16 cellular contexts compared by ENCODE assay signal in the genomic region with DNA sequence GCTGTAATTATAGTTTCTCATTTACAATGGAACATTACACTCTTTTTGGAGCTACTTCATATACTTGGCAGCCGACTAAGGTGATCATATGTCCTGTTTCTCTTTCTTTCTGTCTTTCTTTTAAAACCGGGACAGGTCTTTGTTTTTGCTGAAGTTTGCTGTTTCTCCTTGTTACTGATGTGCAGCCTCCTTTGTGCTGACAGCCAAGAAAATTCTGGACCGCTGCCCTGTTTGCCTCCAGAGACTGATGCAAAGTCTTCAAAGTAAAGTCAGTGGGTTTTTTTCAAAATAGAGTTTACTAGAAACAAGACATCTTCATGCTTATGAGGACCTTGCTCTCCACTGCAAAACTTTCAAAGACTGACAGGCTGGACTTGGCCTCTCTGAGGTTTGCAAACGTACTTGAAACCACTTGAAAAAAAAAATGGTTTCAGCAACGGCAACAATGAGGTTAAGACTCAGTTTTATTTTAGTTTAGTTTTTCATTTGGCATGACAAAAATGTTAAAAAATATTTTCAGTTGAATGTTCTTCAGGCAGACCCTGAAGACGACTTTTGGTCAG.
DNase-seq lines count a peak whose midpoint lies in the region; ATAC-seq, FAIRE-seq and TF ChIP-seq lines count a peak whose summit lies in the region.
"Had no signal": no experiment of that assay in that cellular context is flagged by ENCODE, and none has a peak within 500 bp of the region (broad histone marks: within the 10 kb centered on the region; RNA-seq: fewer than 3 reads in every experiment).

No MANE protein-coding gene starts in this region.

- DNase-seq in DMS53 (lab: John Stamatoyannopoulos, UW) (peak; percentile 59), DMS53 treated with DMSO at 0.1 percent for 48 hours (lab: John Stamatoyannopoulos, UW; ENCODE audit: unreplicated experiment) (no peak), GM12878 (ENCODE audit: low read depth, low spot score) (no peak), inferior parietal cortex (ENCODE audit: extremely low spot score) (peak; percentile 52), substantia nigra (lab: John Stamatoyannopoulos, UW) (peak in 31 of 49 donors; percentile 2 to 64 (median 27)), vagina (ENCODE audit: extremely low spot score in 2 of 2) (no peak), NK-92 (lab: John Stamatoyannopoulos, UW; ENCODE audit: unreplicated experiment) (no peak)
- DNase-seq: CD4-positive, CD25-positive, alpha-beta regulatory T cell; NCI-H1930; stimulated activated CD4-positive, alpha-beta T cell treated with anti-CD3 and anti-CD28 coated beads, Interleukin-2, amount 100 ng/mL, for 24 hours; stimulated activated CD8-positive, alpha-beta memory T cell treated with anti-CD3 and anti-CD28 coated beads, Interleukin-4, amount 100 ng/mL, for 48 hours; tibial artery had no signal

- no peaks in the 10 kb centered on the region for H3K79me2 ChIP-seq in GM12878 (ENCODE audit: control insufficient read depth, insufficient read depth, low read length)

- no peaks in the 10 kb centered on the region for H4K20me1 ChIP-seq in GM12878 (ENCODE audit: control insufficient read depth, insufficient read depth)

- no peak overlapping the region for H2AFZ ChIP-seq in GM12878 (ENCODE audit: control insufficient read depth, low read depth, low read length)

- 22% methylated on average over 6 of the region's 6 CpGs for WGBS in GM12878 (ENCODE audit: insufficient coverage, insufficient replicate concordance, low lambda C conversion rate, missing lambda C conversion rate)

- no peaks in the 10 kb centered on the region for H3K36me3 ChIP-seq in GM12878 (ENCODE audit: control insufficient read depth in 2 of 2, insufficient read depth in 2 of 2, low read length in 1 of 2)
- no peaks in the 10 kb centered on the region for H3K36me3 ChIP-seq in vagina
- H3K36me3 ChIP-seq: prostate gland, tibial artery had no signal

- CTCF ChIA-PET in GM12878 (lab: Yijun Ruan, JAX) = interaction anchor here (1.6 kb wide), 1 partner anchor 157 kb away, joined by 3 read pairs; no protein-coding TSS in a partner anchor

- RAD21 ChIA-PET in GM12878 (lab: Charles Lee; ENCODE audit: unreplicated experiment) = interaction anchor here (1.2 kb wide), 1 partner anchor 144 kb away, joined by 3 read pairs; no protein-coding TSS in a partner anchor

- POLR2A ChIA-PET in GM12878 (lab: Charles Lee) = no interaction called here

- ATAC-seq in GM12878 (no peak), GM21381 (IDR thresholded peaks at IDR 0.05; ENCODE audit: unreplicated experiment) (no peak)
- ATAC-seq: body of pancreas had no signal

- TF ChIP-seq EP300 in GM12878 (IDR thresholded peaks at IDR 0.05; ENCODE audit: borderline replicate concordance in 1 of 2, control insufficient read depth in 1 of 2, low read depth in 2 of 2, low read length in 2 of 2) = no peak

- H3K4me3 ChIP-seq in GM12878 = no peak overlapping the region
- H3K4me3 ChIP-seq in vagina = no peak overlapping the region
- H3K4me3 ChIP-seq: body of pancreas, prostate gland, tibial artery had no signal

- no peak overlapping the region for H3K27ac ChIP-seq in GM12878 (ENCODE audit: control insufficient read depth, insufficient read depth)
- no peak overlapping the region for H3K27ac ChIP-seq in substantia nigra (ENCODE audit: low read depth, low read length, poor library complexity, severe bottlenecking)
- no peak overlapping the region for H3K27ac ChIP-seq in vagina
- H3K27ac ChIP-seq: body of pancreas, prostate gland, tibial artery had no signal

- intact Hi-C loops in GM12878 (cut with micrococcal nuclease; ENCODE audit: unreplicated experiment) (no loop called here), vagina (cut with DNase I) (no loop called here)

- TF ChIP-seq POLR2A in GM12878 (IDR thresholded peaks at IDR 0.05; ENCODE audit: low read depth, low read length) (no peak), vagina (IDR thresholded peaks at IDR 0.05) (no peak)

- TF ChIP-seq RAD21 in GM12878 (IDR thresholded peaks at IDR 0.05; ENCODE audit: insufficient read depth, low read depth, low read length) = no peak

- H3K9me3 ChIP-seq in GM12878 (replicated peaks; ENCODE audit: control insufficient read depth, insufficient read depth, low read length) = no peaks in the 10 kb centered on the region
- no peaks in the 10 kb centered on the region for H3K9me3 ChIP-seq in vagina
- H3K9me3 ChIP-seq: body of pancreas, prostate gland, tibial artery had no signal

- H3K27me3 ChIP-seq in GM12878 (replicated peaks in 1 of 2; ENCODE audit: control insufficient read depth in 2 of 2, insufficient read depth in 2 of 2, low read length in 1 of 2) (no peaks in the 10 kb centered on the region), vagina (no peaks in the 10 kb centered on the region)
- H3K27me3 ChIP-seq: body of pancreas, tibial artery had no signal

- in situ Hi-C loops in GM12878 (cut with MboI) = loop anchor here (25.0 kb wide), 1 partner anchor 1540 kb away; no protein-coding TSS in a partner anchor

- no peak for FAIRE-seq in GM12878 (lab: Jason Lieb, UNC)
- FAIRE-seq: GM12891 had no signal

- BruUV-seq in GM12878 (replicated peaks; lab: Mats Ljungman, UMichigan) = no TSS peak

- no peaks in the 10 kb centered on the region for H3K4me1 ChIP-seq in GM12878 (ENCODE audit: control insufficient read depth, insufficient read depth, low read length)
- no peaks in the 10 kb centered on the region for H3K4me1 ChIP-seq in vagina
- H3K4me1 ChIP-seq: body of pancreas, prostate gland, tibial artery had no signal

- TF ChIP-seq CTCF in GM12878 (IDR thresholded peaks at IDR 0.05 in 2 of 3, conservative IDR thresholded peaks at IDR 0.05 in 1 of 3; ENCODE audit: control insufficient read depth in 2 of 3, extremely low read depth in 1 of 3, insufficient read depth in 1 of 3, low read depth in 3 of 3, low read length in 3 of 3) (no peak), vagina (IDR thresholded peaks at IDR 0.05) (no peak)

- SMC1A ChIA-PET in GM12878 (lab: Charles Lee; ENCODE audit: uncharacterized antibody, unreplicated experiment) = interaction anchor here (1.1 to 2.4 kb wide), 3 partner anchors 10 to 16 kb away, joined by 3 to 9 read pairs (median 5); no protein-coding TSS in a partner anchor

- H3K4me2 ChIP-seq in GM12878 (ENCODE audit: control insufficient read depth, insufficient read depth) = no peak overlapping the region

- no peak overlapping the region for H3K9ac ChIP-seq in GM12878 (ENCODE audit: control insufficient read depth, insufficient read depth, low read length)

TF ChIP-seq in GM12878, 131 proteins besides CTCF, POLR2A, EP300 and RAD21 (continues in another document):
- TF ChIP-seq MLLT1 (IDR thresholded peaks at IDR 0.05) (no peak), ZNF24 (IDR thresholded peaks at IDR 0.05) (peak; percentile 46; the same call in 1 of the 2 replicates), NBN (IDR thresholded peaks at IDR 0.05) (no peak), PKNOX1 (IDR thresholded peaks at IDR 0.05) (peak; percentile 43; the same call in 1 of the 2 replicates), IRF4 (IDR thresholded peaks at IDR 0.05; ENCODE audit: low read depth, low read length) (no peak), SUZ12 (IDR thresholded peaks at IDR 0.05; ENCODE audit: unreplicated experiment) (no peak), WRNIP1 (IDR thresholded peaks at IDR 0.05; ENCODE audit: borderline replicate concordance, low read depth, low read length) (no peak), SRF (IDR thresholded peaks at IDR 0.05; ENCODE audit: low read depth in 2 of 2, low read length in 2 of 2) (no peak), KAT2A (conservative IDR thresholded peaks at IDR 0.05; ENCODE audit: control insufficient read depth, low read depth, low read length) (no peak)

Comparison
In these comparisons a context has a peak if more than half of its experiments do, and no peak if none do; other contexts are left out.
1. DNase-seq: peak in DMS53 (single experiment), inferior parietal cortex (single experiment) and substantia nigra (31 of 49); none in DMS53 treated with DMSO at 0.1 percent for 48 hours (single experiment), GM12878 (single experiment), vagina (0 of 2) and NK-92 (single experiment).